In genomic region chrX:53072418-53073114, GRCh38 we compare ENCODE assay signal across 9 cellular contexts. TPM values are rescaled to one million over a fixed set of nuclear protein-coding genes. Genes with fewer than 3 reads are reported as not detected.
A peak's percentile ranks its signal among the peaks of the same experiment; 100 is the strongest.
DNase-seq lines count a peak whose midpoint lies in the region; ATAC-seq and TF ChIP-seq lines count a peak whose summit lies in the region.
"Had no signal": no experiment of that assay in that cellular context is flagged by ENCODE, and none has a peak within 500 bp of the region (broad histone marks: within the 10 kb centered on the region; RNA-seq: fewer than 3 reads in every experiment).

No MANE protein-coding gene starts in this region.

- intact Hi-C loops in A673 (cut with micrococcal nuclease; ENCODE audit: unreplicated experiment), result loop anchor here (1.0 kb wide), 1 partner anchor 17 kb away; no protein-coding TSS in a partner anchor
- intact Hi-C loops in activated B cell treated with CpG ODN at 0.5 μM for 24 hours (cut with micrococcal nuclease), result loop anchor here (10.0 kb wide), 1 partner anchor 242 kb away; no protein-coding TSS in a partner anchor

- no peaks in the 10 kb centered on the region for H3K79me1 ChIP-seq in mesendoderm (ENCODE audit: low read length)

- H3K27ac Mint-ChIP-seq in activated B cell treated with CpG ODN at 0.5 μM for 24 hours, result peak overlapping the region; percentile 90

- H3K27me3 Mint-ChIP-seq in activated B cell treated with CpG ODN at 0.5 μM for 24 hours, result no peaks in the 10 kb centered on the region

- no peaks in the 10 kb centered on the region for H3K9me3 ChIP-seq in A673 (ENCODE audit: low read depth, low read length, poor library complexity, severe bottlenecking)

- H3K4me1 ChIP-seq in A673 (ENCODE audit: insufficient read depth, low read length, poor library complexity, severe bottlenecking), result no peaks in the 10 kb centered on the region
- no peaks in the 10 kb centered on the region for H3K4me1 ChIP-seq in mesendoderm (ENCODE audit: control insufficient read depth, low read depth, low read length)

- H3K36me3 ChIP-seq in A673 (ENCODE audit: insufficient read depth, low read length, poor library complexity, severe bottlenecking), result no peaks in the 10 kb centered on the region
- no peaks in the 10 kb centered on the region for H3K36me3 ChIP-seq in mesendoderm (ENCODE audit: control insufficient read depth, insufficient read depth, low read length)

- no peak overlapping the region for H3K4ac ChIP-seq in mesendoderm (ENCODE audit: low read depth, low read length)

- H3K4me2 ChIP-seq in mesendoderm (ENCODE audit: low read length), result no peak overlapping the region

- peak overlapping the region; percentile 1 for H3K56ac ChIP-seq in mesendoderm (ENCODE audit: low read length)

- H3K27ac ChIP-seq in A673 (ENCODE audit: low read depth, low read length, poor library complexity, severe bottlenecking) (no peak overlapping the region), mesendoderm (ENCODE audit: low read depth, low read length) (no peak overlapping the region)

- no peak overlapping the region for H3K18ac ChIP-seq in mesendoderm (ENCODE audit: low read length)

- no TSS peak for BruUV-seq in A673 (replicated peaks; lab: Mats Ljungman, UMichigan)

- POLR2A ChIA-PET in A673 (lab: Charles Lee; ENCODE audit: low non-redundant PET) (interaction anchor here (1.1 kb wide), 1 partner anchor 9 kb away, joined by 11 read pairs; the partner anchor contains the start of gene TSPYL2), activated B cell treated with CpG ODN at 0.5 μM for 24 hours (lab: Charles Lee) (interaction anchor here (0.9 to 1.6 kb wide), 5 partner anchors 9 to 76 kb away, joined by 3 to 16 read pairs (median 5); partner anchors contain the start of genes KANTR and TSPYL2)

- H3K4me3 ChIP-seq in A673 (ENCODE audit: low read depth, low read length, poor library complexity, severe bottlenecking) (peak overlapping the region; percentile 54), mesendoderm (ENCODE audit: low read length) (no peak overlapping the region)

- no peaks in the 10 kb centered on the region for H3K9me3 Mint-ChIP-seq in activated B cell treated with CpG ODN at 0.5 μM for 24 hours

- no peak overlapping the region for H2AK5ac ChIP-seq in mesendoderm (ENCODE audit: low read length)

- no peak overlapping the region for H2BK5ac ChIP-seq in mesendoderm (ENCODE audit: low read length)

- ATAC-seq in GM21390 (IDR thresholded peaks at IDR 0.05; ENCODE audit: unreplicated experiment) (peak; percentile 42), activated B cell treated with CpG ODN at 0.5 μM for 24 hours (ENCODE audit: low read depth) (no peak), HG03432 (IDR thresholded peaks at IDR 0.05; ENCODE audit: unreplicated experiment) (no peak), HG02852 (IDR thresholded peaks at IDR 0.05; ENCODE audit: unreplicated experiment) (no peak)

- H2BK15ac ChIP-seq in mesendoderm (replicated peaks; ENCODE audit: low read depth), result no peak overlapping the region

- no peak overlapping the region for H2BK120ac ChIP-seq in mesendoderm (ENCODE audit: low read depth, low read length)

- peak overlapping the region; percentile 85 for H3K4me3 Mint-ChIP-seq in activated B cell treated with CpG ODN at 0.5 μM for 24 hours

- TF ChIP-seq CTCF in A673 (conservative IDR thresholded peaks at IDR 0.05; ENCODE audit: low read depth, low read length) (no peak), activated B cell treated with CpG ODN at 0.5 μM for 24 hours (IDR thresholded peaks at IDR 0.05) (no peak)

- no peaks in the 10 kb centered on the region for H3K36me3 Mint-ChIP-seq in activated B cell treated with CpG ODN at 0.5 μM for 24 hours (ENCODE audit: low read depth)

- no peak overlapping the region for H4K5ac ChIP-seq in mesendoderm (ENCODE audit: low read length)

- no peak for DNase-seq in A673 (ENCODE audit: low spot score)
- DNase-seq in activated B cell treated with CpG ODN at 0.5 μM for 24 hours, result no peak
- DNase-seq in mesendoderm, result no peak
- no peak for DNase-seq in stimulated activated CD8-positive, alpha-beta memory T cell treated with anti-CD3 and anti-CD28 coated beads, Interleukin-4, amount 100 ng/mL, for 48 hours
- no peak for DNase-seq in NCI-H1930 (lab: John Stamatoyannopoulos, UW)

- H3K23ac ChIP-seq in mesendoderm (ENCODE audit: low read length), result no peak overlapping the region

- no peak overlapping the region for H3K9ac ChIP-seq in mesendoderm (ENCODE audit: low read length)

- CTCF ChIA-PET in A673 (lab: Charles Lee) (interaction anchor here (0.7 kb wide), 1 partner anchor 419 kb away, joined by 6 read pairs; no protein-coding TSS in a partner anchor), activated B cell treated with CpG ODN at 0.5 μM for 24 hours (lab: Charles Lee) (interaction anchor here (1.1 to 3.1 kb wide), 3 partner anchors 10 to 20 kb away, joined by 3 to 17 read pairs (median 6); partner anchors contain the start of gene TSPYL2)

- H4K8ac ChIP-seq in mesendoderm (ENCODE audit: low read depth, low read length), result no peak overlapping the region

- no peaks in the 10 kb centered on the region for H3K79me2 ChIP-seq in mesendoderm (ENCODE audit: control insufficient read depth, insufficient read depth, low read length)

- WGBS in mesendoderm (ENCODE audit: extremely low coverage, insufficient coverage, low lambda C conversion rate), result no CpG with 5 or more reads among the region's 9 CpGs

- H3K4me1 Mint-ChIP-seq in activated B cell treated with CpG ODN at 0.5 μM for 24 hours, result peaks cover 16% of the 10 kb centered on the region

- H3K27me3 ChIP-seq in A673 (replicated peaks; ENCODE audit: insufficient read depth, low read depth, low read length, poor library complexity), result no peaks in the 10 kb centered on the region
- no peaks in the 10 kb centered on the region for H3K27me3 ChIP-seq in mesendoderm (ENCODE audit: insufficient read depth, low read length, poor library complexity)

RNA-seq across cellular contexts. Expression of gene TSPYL2, which starts 9.6 kb away (rescaled TPM):
- total RNA-seq in A673 (2021) (25.0 and 30.0 TPM in 2 replicates), activated B cell treated with CpG ODN at 0.5 μM for 24 hours (48.2 and 49.7 TPM in 2 replicates)
- 10.0 TPM for polyA plus RNA-seq in mesendoderm (2013, experiment 1 of 2)
- polyA plus RNA-seq in mesendoderm (2013, experiment 2 of 2), result 10.8 TPM

RNA-seq across cellular contexts. Expression of gene KANTR, which starts 21.4 kb away (rescaled TPM):
- total RNA-seq in A673 (2021) (15.1 and 15.4 TPM in 2 replicates), activated B cell treated with CpG ODN at 0.5 μM for 24 hours (11.2 and 12.0 TPM in 2 replicates)
- 1.8 TPM for polyA plus RNA-seq in mesendoderm (2013, experiment 1 of 2)
- 1.8 TPM for polyA plus RNA-seq in mesendoderm (2013, experiment 2 of 2)

RNA-seq across cellular contexts. Expression of gene GPR173, which starts 24.0 kb away (rescaled TPM):
- total RNA-seq in A673 (2021) (5.3 and 5.9 TPM in 2 replicates), activated B cell treated with CpG ODN at 0.5 μM for 24 hours (0.10 and 0.16 TPM in 2 replicates)
- polyA plus RNA-seq in mesendoderm (2013, experiment 1 of 2), result 1.4 TPM
- polyA plus RNA-seq in mesendoderm (2013, experiment 2 of 2), result 1.4 TPM
- total RNA-seq: bronchial epithelial cell had no signal
